8 cellular contexts compared by ENCODE assay signal in the genomic region with DNA sequence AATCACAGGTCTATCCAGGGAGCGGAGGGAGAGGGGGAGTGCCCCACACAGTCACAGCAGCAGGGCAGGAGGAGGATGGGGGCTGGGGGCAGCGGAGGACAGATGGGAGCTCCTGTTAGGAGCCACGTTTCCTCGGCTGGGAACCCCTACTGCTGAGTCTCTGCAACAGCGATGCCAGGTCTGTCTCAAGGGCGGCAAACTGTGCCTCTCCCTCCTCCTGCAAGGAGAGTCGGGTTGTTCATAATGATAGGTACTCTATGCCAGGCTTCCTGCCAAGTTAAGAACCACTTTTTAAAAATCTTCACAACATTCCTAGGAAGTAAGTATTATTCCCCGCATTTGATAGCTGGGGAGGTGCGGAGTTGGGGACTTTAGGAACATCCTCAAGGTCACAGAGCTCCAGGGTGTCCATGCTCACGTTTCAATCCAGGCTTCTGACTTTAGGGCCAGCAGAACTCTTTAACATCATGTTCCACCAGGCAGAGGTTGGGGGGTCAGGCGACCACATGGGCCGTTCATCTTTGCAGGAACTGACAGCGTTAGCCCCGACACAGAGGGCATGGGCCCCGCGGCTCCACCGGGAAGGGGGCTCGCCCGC.
A peak's percentile ranks its signal among the peaks of the same experiment; 100 is the strongest.
DNase-seq lines count a peak whose midpoint lies in the region; ATAC-seq, FAIRE-seq and TF ChIP-seq lines count a peak whose summit lies in the region.

No MANE protein-coding gene starts in this region.

- peaks cover 0 to 15% of the 10 kb centered on the region in 2 experiments; a peak in 3 of 5 replicates for H3K27me3 ChIP-seq in K562 (ENCODE audit: control insufficient read depth in 2 of 2, insufficient read depth in 2 of 2, low read length in 2 of 2)

- no peaks in the 10 kb centered on the region for H3K36me3 ChIP-seq in K562 (ENCODE audit: control insufficient read depth, insufficient read depth, low read length)

- in situ Hi-C loops in K562 (cut with MboI): loop anchor here (10.0 kb wide), 1 partner anchor 217 kb away; no protein-coding TSS in a partner anchor

- peaks cover 0 to 9% of the 10 kb centered on the region in 2 experiments; a peak in 2 of 5 replicates for H3K4me1 ChIP-seq in K562 (replicated peaks in 1 of 2; ENCODE audit: control insufficient read depth in 2 of 2, insufficient read depth in 2 of 2, low read length in 2 of 2)

- POLR2A ChIA-PET in K562 (lab: Yijun Ruan, JAX): no interaction called here

- no peaks in the 10 kb centered on the region for H3K9me3 ChIP-seq in K562 (replicated peaks; ENCODE audit: control insufficient read depth, insufficient read depth, low read depth, low read length)

- H3K27me3 Mint-ChIP-seq in activated CD4-positive, alpha-beta T cell treated with anti-CD3 and anti-CD28 coated beads, Interleukin-2, amount 10 ng/mL, durations not matched to agents 24 days and 14 days: peaks cover 23% of the 10 kb centered on the region

- BruUV-seq in K562 (replicated peaks; lab: Mats Ljungman, UMichigan): no TSS peak

- no peaks in the 10 kb centered on the region for H4K20me1 ChIP-seq in K562 (replicated peaks; ENCODE audit: control insufficient read depth, insufficient read depth, low read length)

- CTCF ChIA-PET in K562 (lab: Yijun Ruan, JAX; ENCODE audit: low intra/inter-chr PET ratio): interaction anchor here (1.0 kb wide), 1 partner anchor 200 kb away, joined by 7 read pairs; no protein-coding TSS in a partner anchor

- H3K9ac ChIP-seq in K562 (ENCODE audit: insufficient read depth in 1 of 2, low read depth in 2 of 2, low read length in 2 of 2): no peak overlapping the region

- no peak overlapping the region for H3K4me2 ChIP-seq in K562 (ENCODE audit: insufficient read depth, low read length)

- peak overlapping the region; percentile 60 for H2AFZ ChIP-seq in K562 (ENCODE audit: low read depth, low read length)

- H3K4me3 Mint-ChIP-seq in activated CD4-positive, alpha-beta T cell treated with anti-CD3 and anti-CD28 coated beads, Interleukin-2, amount 10 ng/mL, durations not matched to agents 24 days and 14 days: peak overlapping the region; percentile 58

- H3K4me1 Mint-ChIP-seq in activated CD4-positive, alpha-beta T cell treated with anti-CD3 and anti-CD28 coated beads, Interleukin-2, amount 10 ng/mL, durations not matched to agents 24 days and 14 days: peaks cover 29% of the 10 kb centered on the region

- no peaks in the 10 kb centered on the region for H3K36me3 Mint-ChIP-seq in activated CD4-positive, alpha-beta T cell treated with anti-CD3 and anti-CD28 coated beads, Interleukin-2, amount 10 ng/mL, durations not matched to agents 24 days and 14 days (ENCODE audit: low read depth)

- WGBS in K562 (ENCODE audit: insufficient coverage, low coverage, missing lambda C conversion rate): 51% methylated on average over 19 of the region's 19 CpGs

- TF ChIP-seq CTCF in K562 (IDR thresholded peaks at IDR 0.05 in 2 of 3, conservative IDR thresholded peaks at IDR 0.05 in 1 of 3; ENCODE audit: insufficient read depth in 2 of 3, low read depth in 1 of 3, low read length in 3 of 3): no peak

- H3K79me2 ChIP-seq in K562 (ENCODE audit: control insufficient read depth, insufficient read depth, low read length): no peaks in the 10 kb centered on the region

- no peaks in the 10 kb centered on the region for H3K9me3 Mint-ChIP-seq in activated CD4-positive, alpha-beta T cell treated with anti-CD3 and anti-CD28 coated beads, Interleukin-2, amount 10 ng/mL, durations not matched to agents 24 days and 14 days

- ATAC-seq in K562 (no peak; the same call in 2 of the 3 replicates), GM18519 (IDR thresholded peaks at IDR 0.05; ENCODE audit: low FRiP score, unreplicated experiment) (no peak)

- DNase-seq in activated CD4-positive, alpha-beta T cell treated with anti-CD3 and anti-CD28 coated beads, Interleukin-2, amount 10 ng/mL, durations not matched to agents 24 days and 14 days: no peak
- no peak for DNase-seq in activated CD4-positive, alpha-beta T cell treated with anti-CD3 and anti-CD28 coated beads, Interleukin-2, amount 50 U/mL, for 48 hours
- DNase-seq in NCI-H2171 (lab: John Stamatoyannopoulos, UW) (peak; percentile 75), K562 (ENCODE audit: extremely low read depth in 1 of 4, low spot score in 3 of 4) (no peak), kidney tubule cell (ENCODE audit: low spot score) (peak; percentile 29), substantia nigra (lab: John Stamatoyannopoulos, UW) (peak in 10 of 49 donors; percentile 8 to 67 (median 26)), cerebellar nuclear complex (lab: John Stamatoyannopoulos, UW) (no peak)

- H3K4me3 ChIP-seq in K562: no peak overlapping the region

- peak overlapping the region; percentile 54 for H3K27ac Mint-ChIP-seq in activated CD4-positive, alpha-beta T cell treated with anti-CD3 and anti-CD28 coated beads, Interleukin-2, amount 10 ng/mL, durations not matched to agents 24 days and 14 days

- TF ChIP-seq RAD21 in K562 (CRISPR knock-in tag; conservative IDR thresholded peaks at IDR 0.05 in 1 of 2, IDR thresholded peaks at IDR 0.05 in 1 of 2): no peak

- no peaks in the 10 kb centered on the region for H3K9me1 ChIP-seq in K562 (ENCODE audit: control insufficient read depth, insufficient read depth, low read length)

- intact Hi-C loops in activated CD4-positive, alpha-beta T cell treated with anti-CD3 and anti-CD28 coated beads, Interleukin-2, amount 10 ng/mL, durations not matched to agents 24 days and 14 days (cut with micrococcal nuclease): loop anchor here (5.0 kb wide), 2 partner anchors 395 to 595 kb away; no protein-coding TSS in a partner anchor
- intact Hi-C loops in K562 (cut with micrococcal nuclease): loop anchor here (2.0 to 10.0 kb wide), 2 partner anchors 199 to 497 kb away; no protein-coding TSS in a partner anchor

- TF ChIP-seq POLR2A in K562 (conservative IDR thresholded peaks at IDR 0.05): no peak

- TF ChIP-seq EP300 in K562 (IDR thresholded peaks at IDR 0.05; ENCODE audit: low read length): no peak

- no peak for FAIRE-seq in K562 (lab: Jason Lieb, UNC)

- H3K27ac ChIP-seq in K562 (ENCODE audit: extremely low read depth, low read depth, low read length): no peak overlapping the region
- H3K27ac ChIP-seq in substantia nigra (ENCODE audit: low read depth, low read length, poor library complexity, severe bottlenecking): peak overlapping the region; percentile 94

Comparison
In these comparisons a context has a peak if more than half of its experiments do, and no peak if none do; other contexts are left out.
1. DNase-seq: peak in NCI-H2171 (single experiment) and kidney tubule cell (single experiment); none in activated CD4-positive, alpha-beta T cell treated with anti-CD3 and anti-CD28 coated beads, Interleukin-2, amount 10 ng/mL, durations not matched to agents 24 days and 14 days (single experiment), activated CD4-positive, alpha-beta T cell treated with anti-CD3 and anti-CD28 coated beads, Interleukin-2, amount 50 U/mL, for 48 hours (0 of 2), K562 (0 of 4) and cerebellar nuclear complex (0 of 2).